Comparison of ENCODE assay signal across 29 cellular contexts in genomic region chr7:139297795-139298194, GRCh38. TPM values are rescaled to one million over a fixed set of nuclear protein-coding genes. Genes with fewer than 3 reads are reported as not detected.
A peak's percentile ranks its signal among the peaks of the same experiment; 100 is the strongest.
DNase-seq lines count a peak whose midpoint lies in the region; ATAC-seq and TF ChIP-seq lines count a peak whose summit lies in the region.
"Had no signal": no experiment of that assay in that cellular context is flagged by ENCODE, and none has a peak within 500 bp of the region (broad histone marks: within the 10 kb centered on the region; RNA-seq: fewer than 3 reads in every experiment).

No MANE protein-coding gene starts in this region.

- ATAC-seq in mucosa of descending colon (peak; percentile 84), HG02678 (IDR thresholded peaks at IDR 0.05; ENCODE audit: unreplicated experiment) (no peak), HG03196 (IDR thresholded peaks at IDR 0.05; ENCODE audit: unreplicated experiment) (no peak)
- no peak for ATAC-seq in stimulated activated naive CD8-positive, alpha-beta T cell treated with anti-CD3 and anti-CD28 coated beads, Interleukin-15, Interleukin-2, amounts not matched to agents 100 U/mL and 50 U/mL, for 24 hours
- ATAC-seq: CD8-positive, alpha-beta T cell; T-cell had no signal

- H3K36me3 ChIP-seq in breast epithelium (no peaks in the 10 kb centered on the region), mucosa of descending colon (ENCODE audit: low read depth) (no peaks in the 10 kb centered on the region), stomach (peaks cover 0 to 66% (median 58%) of the 10 kb centered on the region in 4 donors)

- H3K27ac ChIP-seq in breast epithelium (no peak overlapping the region), stomach (peak overlapping the region in 3 of 5 donors; percentile 4 to 47 (median 31))
- H3K27ac ChIP-seq: epithelial cell of prostate, SJSA1 had no signal

- TF ChIP-seq CTCF in breast epithelium (IDR thresholded peaks at IDR 0.05): no peak
- no peak for TF ChIP-seq CTCF in mucosa of descending colon (IDR thresholded peaks at IDR 0.05)
- peak in 1 of 7 experiments; percentile 5 for TF ChIP-seq CTCF in stomach (IDR thresholded peaks at IDR 0.05)

- no peak overlapping the region for H3K4me3 ChIP-seq in breast epithelium
- no peak overlapping the region for H3K4me3 ChIP-seq in mucosa of descending colon
- peak overlapping the region in 1 of 4 donors; percentile 6 for H3K4me3 ChIP-seq in stomach
- H3K4me3 ChIP-seq: SJSA1 had no signal

- no peak for TF ChIP-seq EP300 in stomach (IDR thresholded peaks at IDR 0.05)

- DNase-seq in T47D (ENCODE audit: low read depth in 1 of 2, low spot score in 1 of 2): peak; percentile 5 to 77
- DNase-seq in breast epithelium (ENCODE audit: low spot score in 2 of 2): no peak
- peak; percentile 19 for DNase-seq in dermis blood vessel endothelial cell
- no peak for DNase-seq in mucosa of descending colon
- no peak for DNase-seq in stomach
- DNase-seq in stimulated activated naive CD8-positive, alpha-beta T cell treated with anti-CD3 and anti-CD28 coated beads, Interleukin-15, Interleukin-2, amounts not matched to agents 100 U/mL and 50 U/mL, for 24 hours: no peak
- DNase-seq: activated B cell treated with CpG ODN at 0.5 μM for 24 hours; activated CD4-positive, alpha-beta memory T cell treated with anti-CD3 and anti-CD28 coated beads for 36 hours; activated CD8-positive, alpha-beta memory T cell treated with anti-CD3 and anti-CD28 coated beads, Interleukin-2, amount 50 U/mL, for 48 hours; AML-193; CD8-positive, alpha-beta T cell; cerebellar nuclear complex; DMS153; glutamatergic neuron; H9; KBM-7; kidney glomerular epithelial cell; MM.1S; NCI-H2029 treated with DMSO at 0.1 percent for 48 hours; NCI-H345; NCI-H82; RPMI8226; stimulated activated CD4-positive, alpha-beta T cell treated with anti-CD3 and anti-CD28 coated beads, Interleukin-2, amount 100 ng/mL, for 24 hours; T-cell; trophoblast cell had no signal

- TF ChIP-seq POLR2A in breast epithelium (IDR thresholded peaks at IDR 0.05) (no peak), stomach (IDR thresholded peaks at IDR 0.05) (no peak)

- H3K4me1 ChIP-seq in breast epithelium (no peaks in the 10 kb centered on the region), mucosa of descending colon (ENCODE audit: low read depth) (peaks cover 30% of the 10 kb centered on the region), stomach (peaks cover 3 to 25% (median 15%) of the 10 kb centered on the region in 4 donors)
- H3K4me1 ChIP-seq: SJSA1 had no signal

- H3K9me3 ChIP-seq in breast epithelium (no peaks in the 10 kb centered on the region), mucosa of descending colon (no peaks in the 10 kb centered on the region), stomach (no peaks in the 10 kb centered on the region)
- H3K9me3 ChIP-seq: SJSA1 had no signal

- H3K27me3 ChIP-seq in breast epithelium (no peaks in the 10 kb centered on the region), stomach (no peaks in the 10 kb centered on the region)
- H3K27me3 ChIP-seq: SJSA1 had no signal

- intact Hi-C loops in breast epithelium (cut with DNase I; ENCODE audit: low total_unique reads) (no loop called here), mucosa of descending colon (cut with DNase I, micrococcal nuclease) (no loop called here), stomach (cut with DNase I; ENCODE audit: low total_unique reads) (no loop called here)

- 19 to 49% (median 26%) methylated on average over 6 of the region's 6 CpGs for WGBS in stomach, 5 donors

- in situ Hi-C loops in T47D (cut with HindIII; ENCODE audit: low pct_unique_long_range_greater_than_20kb, low sequenced_read_pairs): no loop called here

RNA-seq across cellular contexts. Expression of gene FMC1, which starts 43.3 kb away (rescaled TPM):
- 10 to 100 TPM; 12.5 to 13.9 (median 13.5) TPM for total RNA-seq in breast epithelium
- 6.3 and 9.7 TPM in 2 replicates for total RNA-seq in dermis blood vessel endothelial cell
- total RNA-seq in mucosa of descending colon: 10 to 100 TPM; 12.3 to 17.3 (median 16.1) TPM
- 10 to 100 TPM in 3 of 5 donors, 1 to 10 TPM in 1, not detected in 1; 6.2 to 13.6 (median 11.0) TPM for total RNA-seq in stomach
- polyA plus RNA-seq in stomach: 10 to 100 TPM; 21.5 to 42.6 (median 23.5) TPM

Comparison
In these comparisons a context has a peak if more than half of its experiments do, and no peak if none do; other contexts are left out.
1. DNase-seq: peak in T47D (2 of 2) and dermis blood vessel endothelial cell (single experiment); none in breast epithelium (0 of 2), mucosa of descending colon (0 of 3), stomach (single experiment) and stimulated activated naive CD8-positive, alpha-beta T cell treated with anti-CD3 and anti-CD28 coated beads, Interleukin-15, Interleukin-2, amounts not matched to agents 100 U/mL and 50 U/mL, for 24 hours (single experiment).
2. H3K27ac ChIP-seq: peak in stomach (3 of 5); none in breast epithelium (0 of 2).